8 cellular contexts compared by ENCODE assay signal in the genomic region with DNA sequence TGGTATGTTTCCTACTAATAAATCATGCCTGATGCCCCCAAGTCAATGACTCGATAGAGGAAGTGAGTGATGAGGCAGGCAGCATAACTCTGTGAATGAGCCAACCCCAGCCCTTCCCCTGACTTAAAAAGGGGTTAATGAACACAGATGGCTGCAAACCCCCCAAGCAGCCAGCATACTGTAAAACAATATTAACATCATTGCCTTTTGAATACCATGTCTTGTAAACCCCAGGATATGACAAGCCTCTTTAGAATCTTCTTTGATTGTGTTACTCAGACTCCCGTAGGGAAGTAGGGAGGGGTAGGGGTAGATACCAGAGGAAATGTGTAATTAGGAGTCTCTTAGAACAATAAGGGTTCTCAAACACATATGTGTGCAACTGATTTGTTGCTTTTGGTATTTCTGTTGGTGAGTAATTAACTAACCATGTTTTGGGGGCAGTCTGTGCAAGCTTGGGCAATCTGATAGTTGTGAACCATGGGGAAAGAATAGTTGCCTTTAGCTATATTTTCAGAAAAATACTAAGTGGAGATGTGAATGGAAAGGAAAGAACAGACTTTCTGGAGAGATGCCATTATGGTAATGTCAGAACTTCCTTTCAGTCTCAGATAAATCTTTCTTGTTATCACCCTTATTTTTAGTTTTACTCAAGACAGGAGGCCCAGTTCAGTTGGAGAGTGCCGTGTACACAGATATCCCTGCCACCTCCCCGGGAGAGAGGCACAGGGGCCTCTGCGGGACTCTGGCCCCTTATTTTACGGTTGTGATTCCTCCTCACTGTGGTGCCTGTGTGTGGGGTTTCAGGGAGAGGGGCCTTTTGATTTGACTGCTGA.
DNase-seq lines count a peak whose midpoint lies in the region; ATAC-seq and TF ChIP-seq lines count a peak whose summit lies in the region.

No MANE protein-coding gene starts in this region.

- TF ChIP-seq POLR2A in stomach (IDR thresholded peaks at IDR 0.05): no peak

- H3K4me3 ChIP-seq in AG10803 (ENCODE audit: low read length) (no peak overlapping the region; the same call in none of the 2 replicates), endodermal cell (ENCODE audit: low read length) (no peak overlapping the region), stomach (no peak overlapping the region)

- H3K4me3 Mint-ChIP-seq in endodermal cell: no peak overlapping the region
- H3K4me3 Mint-ChIP-seq in stimulated activated naive CD8-positive, alpha-beta T cell treated with anti-CD3 and anti-CD28 coated beads, Interleukin-15, amount 100 ng/mL, for 72 hours: no peak overlapping the region

- no peaks in the 10 kb centered on the region for H3K36me3 Mint-ChIP-seq in endodermal cell (ENCODE audit: low read depth)

- no peak for ATAC-seq in stimulated activated naive CD8-positive, alpha-beta T cell treated with anti-CD3 and anti-CD28 coated beads, Interleukin-15, amount 100 ng/mL, for 72 hours
- no peak for ATAC-seq in HG03097 (IDR thresholded peaks at IDR 0.05; ENCODE audit: low FRiP score, unreplicated experiment)

- TF ChIP-seq EP300 in stomach (IDR thresholded peaks at IDR 0.05): no peak

- H3K36me3 ChIP-seq in endodermal cell (ENCODE audit: control insufficient read depth, insufficient read depth, low read length) (no peaks in the 10 kb centered on the region), stomach (no peaks in the 10 kb centered on the region)

- H3K9me3 ChIP-seq in endodermal cell (ENCODE audit: control insufficient read depth, low read length) (no peaks in the 10 kb centered on the region), stomach (no peaks in the 10 kb centered on the region)

- H3K9ac ChIP-seq in endodermal cell (ENCODE audit: extremely low read depth, low read length, poor library complexity, severe bottlenecking): no peak overlapping the region

- H3K27me3 Mint-ChIP-seq in endodermal cell (ENCODE audit: insufficient read depth): no peaks in the 10 kb centered on the region
- H3K27me3 Mint-ChIP-seq in stimulated activated naive CD8-positive, alpha-beta T cell treated with anti-CD3 and anti-CD28 coated beads, Interleukin-15, amount 100 ng/mL, for 72 hours: no peaks in the 10 kb centered on the region

- no peak overlapping the region for H3K27ac Mint-ChIP-seq in endodermal cell
- no peak overlapping the region for H3K27ac Mint-ChIP-seq in stimulated activated naive CD8-positive, alpha-beta T cell treated with anti-CD3 and anti-CD28 coated beads, Interleukin-15, amount 100 ng/mL, for 72 hours

- peaks cover 10% of the 10 kb centered on the region for H3K9me3 Mint-ChIP-seq in endodermal cell
- no peaks in the 10 kb centered on the region for H3K9me3 Mint-ChIP-seq in stimulated activated naive CD8-positive, alpha-beta T cell treated with anti-CD3 and anti-CD28 coated beads, Interleukin-15, amount 100 ng/mL, for 72 hours

- H3K4me1 ChIP-seq in endodermal cell (ENCODE audit: control insufficient read depth, insufficient read depth, low read length): no peaks in the 10 kb centered on the region
- H3K4me1 ChIP-seq in stomach: no peaks in the 10 kb centered on the region

- peak; percentile 99 for DNase-seq in AG10803 (ENCODE audit: low read depth)
- DNase-seq in NCI-H69 (lab: John Stamatoyannopoulos, UW): peak; percentile 98
- no peak for DNase-seq in endodermal cell
- peak; percentile 28 for DNase-seq in left kidney (ENCODE audit: low read depth, low spot score)
- DNase-seq in LoVo (ENCODE audit: low spot score): no peak
- no peak for DNase-seq in stomach
- no peak for DNase-seq in stimulated activated naive CD8-positive, alpha-beta T cell treated with anti-CD3 and anti-CD28 coated beads, Interleukin-15, amount 100 ng/mL, for 72 hours

- H3K27ac ChIP-seq in endodermal cell (ENCODE audit: low read depth, low read length) (peak overlapping the region; percentile 58), stomach (no peak overlapping the region)

- TF ChIP-seq CTCF in AG10803 (conservative IDR thresholded peaks at IDR 0.05; ENCODE audit: low read length) (no peak), endodermal cell (conservative IDR thresholded peaks at IDR 0.05) (no peak), stomach (IDR thresholded peaks at IDR 0.05) (no peak)

- WGBS in endodermal cell (ENCODE audit: insufficient coverage in 1 of 2, insufficient read length in 1 of 2), 2 experiments: 40 to 79% methylated on average over 1 to 6 of the region's 6 CpGs
- WGBS in stomach, 5 donors: 31 to 52% (median 45%) methylated on average over 6 of the region's 6 CpGs

- no peaks in the 10 kb centered on the region for H3K27me3 ChIP-seq in endodermal cell (ENCODE audit: control insufficient read depth, insufficient read depth, low read length, poor library complexity, severe bottlenecking)
- H3K27me3 ChIP-seq in stomach: no peaks in the 10 kb centered on the region

- H3K4me1 Mint-ChIP-seq in endodermal cell: peaks cover 8% of the 10 kb centered on the region
- no peaks in the 10 kb centered on the region for H3K4me1 Mint-ChIP-seq in stimulated activated naive CD8-positive, alpha-beta T cell treated with anti-CD3 and anti-CD28 coated beads, Interleukin-15, amount 100 ng/mL, for 72 hours

- intact Hi-C loops in stomach (cut with DNase I; ENCODE audit: low total_unique reads): no loop called here

Comparison
In these comparisons a context has a peak if more than half of its experiments do, and no peak if none do; other contexts are left out.
1. DNase-seq: peak in AG10803 (single experiment), NCI-H69 (single experiment) and left kidney (single experiment); none in endodermal cell (single experiment), LoVo (single experiment), stomach (single experiment) and stimulated activated naive CD8-positive, alpha-beta T cell treated with anti-CD3 and anti-CD28 coated beads, Interleukin-15, amount 100 ng/mL, for 72 hours (0 of 2).